14 cellular contexts compared by ENCODE assay signal in the genomic region with DNA sequence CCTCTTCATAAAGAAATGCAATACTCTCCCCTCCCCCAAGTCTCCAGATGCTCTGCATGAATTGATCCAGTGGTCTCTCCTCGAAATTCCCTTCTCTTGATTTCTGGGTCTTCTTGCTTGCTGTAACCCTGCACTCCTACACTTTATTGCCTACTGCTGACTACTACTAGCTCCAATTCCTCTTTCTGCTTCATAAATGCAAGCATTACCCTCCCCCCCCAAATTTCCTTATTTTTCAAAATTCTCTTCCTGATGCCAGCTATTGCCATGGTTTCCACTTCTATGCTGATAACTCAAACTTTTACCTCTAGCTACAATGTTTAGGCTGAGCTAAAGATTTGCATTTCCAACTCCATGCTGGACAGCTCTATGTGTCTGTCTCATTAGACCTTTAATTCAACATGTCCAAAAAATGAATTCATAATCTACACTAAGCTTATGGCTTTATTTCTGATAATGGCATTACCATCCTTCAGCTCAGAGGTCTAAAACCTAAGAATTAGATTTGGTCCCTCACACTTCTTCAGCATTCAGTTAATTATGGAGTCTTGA. TPM values are rescaled to one million over a fixed set of nuclear protein-coding genes. Genes with fewer than 3 reads are reported as not detected.
DNase-seq lines count a peak whose midpoint lies in the region; ATAC-seq and TF ChIP-seq lines count a peak whose summit lies in the region.
"Had no signal": no experiment of that assay in that cellular context is flagged by ENCODE, and none has a peak within 500 bp of the region (broad histone marks: within the 10 kb centered on the region; RNA-seq: fewer than 3 reads in every experiment).

No MANE protein-coding gene starts in this region.

- intact Hi-C loops in heart right ventricle (cut with DNase I), result loop anchor here in 1 of 10 donors (5.0 kb wide), 1 partner anchor 47 kb away; no protein-coding TSS in a partner anchor

- DNase-seq in HFF-Myc (ENCODE audit: extremely low read depth, low read depth) (no peak), SK-N-MC (ENCODE audit: low read depth, low spot score) (no peak), retina (no peak), heart right ventricle (no peak)
- DNase-seq: activated CD4-positive, CD25-positive, alpha-beta regulatory T cell; body of pancreas; NCI-H146; NCI-H446; occipital lobe; Peyer's patch had no signal

- H3K27me3 Mint-ChIP-seq in stimulated activated memory B cell treated with anti-CD40 and anti-IgM and Interleukin-4, amounts not matched to agents 10 μg/mL and 1 μg/mL and 100 μg/mL, for 72 hours, result no peaks in the 10 kb centered on the region

- no peak overlapping the region for H2AFZ ChIP-seq in ACC112 (ENCODE audit: low read length, unreplicated experiment)

- no peaks in the 10 kb centered on the region for H3K9me3 ChIP-seq in SK-N-MC (ENCODE audit: low read depth, low read length)
- H3K9me3 ChIP-seq in iPS-18a (ENCODE audit: control insufficient read depth, low read depth, low read length), result no peaks in the 10 kb centered on the region
- H3K9me3 ChIP-seq in heart right ventricle, result no peaks in the 10 kb centered on the region
- H3K9me3 ChIP-seq: body of pancreas, Peyer's patch had no signal

- H3K36me3 Mint-ChIP-seq in stimulated activated memory B cell treated with anti-CD40 and anti-IgM and Interleukin-4, amounts not matched to agents 10 μg/mL and 1 μg/mL and 100 μg/mL, for 72 hours, result peaks cover 3% of the 10 kb centered on the region

- no peak overlapping the region for H3K9ac ChIP-seq in SK-N-MC (ENCODE audit: insufficient read length)
- no peak overlapping the region for H3K9ac ChIP-seq in iPS-18a (ENCODE audit: low read length)

- ATAC-seq in stimulated activated memory B cell treated with anti-CD40 and anti-IgM and Interleukin-4, amounts not matched to agents 10 μg/mL and 1 μg/mL and 100 μg/mL, for 72 hours, result no peak
- ATAC-seq in heart right ventricle (no peak), GM19324 (IDR thresholded peaks at IDR 0.05; ENCODE audit: low FRiP score, unreplicated experiment) (no peak)
- ATAC-seq: body of pancreas had no signal

- peaks cover 9% of the 10 kb centered on the region for H3K4me1 ChIP-seq in ACC112 (ENCODE audit: control insufficient read depth, insufficient read depth, low read length, unreplicated experiment)
- H3K4me1 ChIP-seq in iPS-18a (ENCODE audit: control insufficient read depth, low read depth, low read length), result peaks cover 8% of the 10 kb centered on the region
- peaks cover 3 to 41% (median 32%) of the 10 kb centered on the region in 9 donors for H3K4me1 ChIP-seq in heart right ventricle

- no peak overlapping the region for H3K27ac Mint-ChIP-seq in stimulated activated memory B cell treated with anti-CD40 and anti-IgM and Interleukin-4, amounts not matched to agents 10 μg/mL and 1 μg/mL and 100 μg/mL, for 72 hours

- H3K4me3 ChIP-seq in ACC112 (ENCODE audit: low read depth, low read length) (peak overlapping the region; percentile 98), HFF-Myc (replicated peaks; ENCODE audit: low read depth, low read length) (peak overlapping the region; percentile 98; the same call in 1 of the 2 replicates), SK-N-MC (peak overlapping the region; percentile 86), iPS-18a (ENCODE audit: low read length) (peak overlapping the region; percentile 91), heart right ventricle (peak overlapping the region in 2 of 10 donors; percentile 78 to 85)

- no peak overlapping the region for H3K4me3 Mint-ChIP-seq in stimulated activated memory B cell treated with anti-CD40 and anti-IgM and Interleukin-4, amounts not matched to agents 10 μg/mL and 1 μg/mL and 100 μg/mL, for 72 hours

- WGBS in heart right ventricle, 2 donors, result 89 to 90% methylated on average over 1 of the region's 1 CpG

- no peaks in the 10 kb centered on the region for H3K27me3 ChIP-seq in ACC112 (ENCODE audit: insufficient read depth, low read length)
- H3K27me3 ChIP-seq in iPS-18a (ENCODE audit: control insufficient read depth, insufficient read depth, low read length), result no peaks in the 10 kb centered on the region
- H3K27me3 ChIP-seq in heart right ventricle, result no peaks in the 10 kb centered on the region
- H3K27me3 ChIP-seq: body of pancreas, Peyer's patch had no signal

- no peaks in the 10 kb centered on the region for H3K9me3 Mint-ChIP-seq in stimulated activated memory B cell treated with anti-CD40 and anti-IgM and Interleukin-4, amounts not matched to agents 10 μg/mL and 1 μg/mL and 100 μg/mL, for 72 hours

- no peak overlapping the region for H3K27ac ChIP-seq in ACC112 (ENCODE audit: low read depth, low read length)
- H3K27ac ChIP-seq in SK-N-MC, result no peak overlapping the region
- no peak overlapping the region for H3K27ac ChIP-seq in iPS-18a (ENCODE audit: low read length)
- H3K27ac ChIP-seq in heart right ventricle, result peak overlapping the region in 1 of 10 donors; percentile 12
- H3K27ac ChIP-seq: body of pancreas had no signal

- no peaks in the 10 kb centered on the region; the same call in 1 of the 2 replicates for H3K36me3 ChIP-seq in ACC112 (ENCODE audit: insufficient read depth, low read length)
- peaks cover 4% of the 10 kb centered on the region; the same call in 1 of the 2 replicates for H3K36me3 ChIP-seq in SK-N-MC (ENCODE audit: insufficient read depth, low read length)
- H3K36me3 ChIP-seq in iPS-18a (ENCODE audit: control insufficient read depth, low read depth, low read length), result peaks cover 6% of the 10 kb centered on the region
- H3K36me3 ChIP-seq in heart right ventricle, result peaks cover 0 to 16% (median 0%) of the 10 kb centered on the region in 9 donors
- H3K36me3 ChIP-seq: Peyer's patch had no signal

- H3K79me2 ChIP-seq in ACC112 (ENCODE audit: control insufficient read depth, insufficient read depth, low read length, unreplicated experiment), result peaks cover 54% of the 10 kb centered on the region

- peaks cover 14% of the 10 kb centered on the region for H3K4me1 Mint-ChIP-seq in stimulated activated memory B cell treated with anti-CD40 and anti-IgM and Interleukin-4, amounts not matched to agents 10 μg/mL and 1 μg/mL and 100 μg/mL, for 72 hours

- TF ChIP-seq CTCF in HFF-Myc (IDR thresholded peaks at IDR 0.05; ENCODE audit: low read depth, low read length, missing control alignments) (no peak), heart right ventricle (IDR thresholded peaks at IDR 0.05) (no peak)

RNA-seq across cellular contexts. Expression of gene ZBTB26, which starts 1.4 kb away (rescaled TPM):
- total RNA-seq in heart right ventricle, result 1 to 10 TPM; 3.0 to 5.5 (median 4.5) TPM
- polyA plus RNA-seq in heart right ventricle, result 1 to 10 TPM; 2.0 to 2.2 TPM

RNA-seq across cellular contexts. Expression of gene RABGAP1, which starts 10.9 kb away (rescaled TPM):
- 10 to 100 TPM; 36.9 to 62.3 (median 48.7) TPM for total RNA-seq in heart right ventricle
- polyA plus RNA-seq in heart right ventricle, result 10 to 100 TPM in 1 of 2 donors, 1 to 10 TPM in 1; 9.3 to 11.6 TPM

RNA-seq across cellular contexts. Expression of gene ZBTB6, which starts 16.8 kb away (rescaled TPM):
- 1 to 10 TPM; 4.3 to 7.0 (median 6.0) TPM for total RNA-seq in heart right ventricle
- 1 to 10 TPM; 2.2 to 2.3 TPM for polyA plus RNA-seq in heart right ventricle

RNA-seq across cellular contexts. Expression of gene RC3H2, which starts 24.7 kb away (rescaled TPM):
- total RNA-seq in heart right ventricle, result 10 to 100 TPM; 35.6 to 52.2 (median 43.5) TPM
- 10 to 100 TPM in 1 of 2 donors, 1 to 10 TPM in 1; 7.1 to 13.0 TPM for polyA plus RNA-seq in heart right ventricle
